In genomic region chr7:93920496-93921189, GRCh38 we compare ENCODE assay signal across 1 cellular context.
TF ChIP-seq lines count a peak whose summit lies in the region.

No MANE protein-coding gene starts in this region.

TF ChIP-seq in SK-N-SH treated with all-trans-retinoic acid at 6 μM for 48 hours, 23 proteins besides CTCF, POLR2A, EP300 and RAD21 (continued from another document):
- TF ChIP-seq CREB5 (CRISPR knock-in tag; IDR thresholded peaks at IDR 0.05; ENCODE audit: low read depth) (no peak), ZNF8 (CRISPR knock-in tag; IDR thresholded peaks at IDR 0.05) (no peak), ZNF70 (CRISPR knock-in tag; IDR thresholded peaks at IDR 0.05) (no peak)
